ENCODE assay signal across 1 cellular context in the genomic region with DNA sequence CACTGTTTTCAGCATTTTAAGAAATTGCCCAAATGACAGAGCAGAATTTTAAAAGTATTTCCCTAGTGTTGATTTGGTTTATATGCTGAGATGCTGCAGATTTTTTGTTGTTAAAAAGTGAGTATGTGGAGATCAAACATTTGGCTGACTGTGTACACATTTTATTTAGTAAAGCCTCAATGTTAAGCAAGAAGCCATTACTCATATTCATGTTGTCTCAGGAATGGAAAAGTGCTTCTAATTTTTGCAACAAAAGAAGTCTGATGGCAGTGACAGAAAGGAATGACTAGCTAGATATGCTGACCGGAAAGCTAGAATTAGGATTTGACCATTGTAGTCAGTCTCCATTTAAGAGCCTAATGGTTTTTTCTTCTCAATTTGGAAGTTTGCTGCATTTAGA.
TF ChIP-seq lines count a peak whose summit lies in the region.

No MANE protein-coding gene starts in this region.

TF ChIP-seq in GM12878, 131 proteins besides CTCF, POLR2A, EP300 and RAD21:
- TF ChIP-seq CBX3 (IDR thresholded peaks at IDR 0.05; ENCODE audit: borderline replicate concordance, low read depth) (no peak), SIX5 (IDR thresholded peaks at IDR 0.05; ENCODE audit: low read depth, low read length, severe bottlenecking) (no peak), KLF5 (IDR thresholded peaks at IDR 0.05; ENCODE audit: partially characterized antibody) (no peak), FOXK2 (IDR thresholded peaks at IDR 0.05) (no peak), TCF7 (IDR thresholded peaks at IDR 0.05; ENCODE audit: borderline replicate concordance) (no peak), NRF1 (conservative IDR thresholded peaks at IDR 0.05; ENCODE audit: low read depth, low read length) (no peak), MXI1 (IDR thresholded peaks at IDR 0.05; ENCODE audit: low read depth, low read length) (no peak), YBX1 (IDR thresholded peaks at IDR 0.05) (no peak), CHD4 (IDR thresholded peaks at IDR 0.05) (no peak), REST (IDR thresholded peaks at IDR 0.05; ENCODE audit: low read depth, low read length) (no peak), ZNF207 (IDR thresholded peaks at IDR 0.05; ENCODE audit: borderline replicate concordance) (no peak), HDAC6 (IDR thresholded peaks at IDR 0.05; ENCODE audit: unreplicated experiment) (no peak), MYB (IDR thresholded peaks at IDR 0.05; ENCODE audit: borderline replicate concordance, low read depth, low read length) (no peak), USF1 (IDR thresholded peaks at IDR 0.05; ENCODE audit: borderline replicate concordance, extremely low read length, insufficient read depth, low read depth, low read length) (no peak)
- TF ChIP-seq, protein P1, sequence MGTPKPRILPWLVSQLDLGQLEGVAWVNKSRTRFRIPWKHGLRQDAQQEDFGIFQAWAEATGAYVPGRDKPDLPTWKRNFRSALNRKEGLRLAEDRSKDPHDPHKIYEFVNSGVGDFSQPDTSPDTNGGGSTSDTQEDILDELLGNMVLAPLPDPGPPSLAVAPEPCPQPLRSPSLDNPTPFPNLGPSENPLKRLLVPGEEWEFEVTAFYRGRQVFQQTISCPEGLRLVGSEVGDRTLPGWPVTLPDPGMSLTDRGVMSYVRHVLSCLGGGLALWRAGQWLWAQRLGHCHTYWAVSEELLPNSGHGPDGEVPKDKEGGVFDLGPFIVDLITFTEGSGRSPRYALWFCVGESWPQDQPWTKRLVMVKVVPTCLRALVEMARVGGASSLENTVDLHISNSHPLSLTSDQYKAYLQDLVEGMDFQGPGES (IDR thresholded peaks at IDR 0.05): no peak
- TF ChIP-seq, protein P2, sequence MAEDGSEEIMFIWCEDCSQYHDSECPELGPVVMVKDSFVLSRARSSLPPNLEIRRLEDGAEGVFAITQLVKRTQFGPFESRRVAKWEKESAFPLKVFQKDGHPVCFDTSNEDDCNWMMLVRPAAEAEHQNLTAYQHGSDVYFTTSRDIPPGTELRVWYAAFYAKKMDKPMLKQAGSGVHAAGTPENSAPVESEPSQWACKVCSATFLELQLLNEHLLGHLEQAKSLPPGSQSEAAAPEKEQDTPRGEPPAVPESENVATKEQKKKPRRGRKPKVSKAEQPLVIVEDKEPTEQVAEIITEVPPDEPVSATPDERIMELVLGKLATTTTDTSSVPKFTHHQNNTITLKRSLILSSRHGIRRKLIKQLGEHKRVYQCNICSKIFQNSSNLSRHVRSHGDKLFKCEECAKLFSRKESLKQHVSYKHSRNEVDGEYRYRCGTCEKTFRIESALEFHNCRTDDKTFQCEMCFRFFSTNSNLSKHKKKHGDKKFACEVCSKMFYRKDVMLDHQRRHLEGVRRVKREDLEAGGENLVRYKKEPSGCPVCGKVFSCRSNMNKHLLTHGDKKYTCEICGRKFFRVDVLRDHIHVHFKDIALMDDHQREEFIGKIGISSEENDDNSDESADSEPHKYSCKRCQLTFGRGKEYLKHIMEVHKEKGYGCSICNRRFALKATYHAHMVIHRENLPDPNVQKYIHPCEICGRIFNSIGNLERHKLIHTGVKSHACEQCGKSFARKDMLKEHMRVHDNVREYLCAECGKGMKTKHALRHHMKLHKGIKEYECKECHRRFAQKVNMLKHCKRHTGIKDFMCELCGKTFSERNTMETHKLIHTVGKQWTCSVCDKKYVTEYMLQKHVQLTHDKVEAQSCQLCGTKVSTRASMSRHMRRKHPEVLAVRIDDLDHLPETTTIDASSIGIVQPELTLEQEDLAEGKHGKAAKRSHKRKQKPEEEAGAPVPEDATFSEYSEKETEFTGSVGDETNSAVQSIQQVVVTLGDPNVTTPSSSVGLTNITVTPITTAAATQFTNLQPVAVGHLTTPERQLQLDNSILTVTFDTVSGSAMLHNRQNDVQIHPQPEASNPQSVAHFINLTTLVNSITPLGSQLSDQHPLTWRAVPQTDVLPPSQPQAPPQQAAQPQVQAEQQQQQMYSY (CRISPR knock-in tag; IDR thresholded peaks at IDR 0.05): no peak
- TF ChIP-seq, protein P3, sequence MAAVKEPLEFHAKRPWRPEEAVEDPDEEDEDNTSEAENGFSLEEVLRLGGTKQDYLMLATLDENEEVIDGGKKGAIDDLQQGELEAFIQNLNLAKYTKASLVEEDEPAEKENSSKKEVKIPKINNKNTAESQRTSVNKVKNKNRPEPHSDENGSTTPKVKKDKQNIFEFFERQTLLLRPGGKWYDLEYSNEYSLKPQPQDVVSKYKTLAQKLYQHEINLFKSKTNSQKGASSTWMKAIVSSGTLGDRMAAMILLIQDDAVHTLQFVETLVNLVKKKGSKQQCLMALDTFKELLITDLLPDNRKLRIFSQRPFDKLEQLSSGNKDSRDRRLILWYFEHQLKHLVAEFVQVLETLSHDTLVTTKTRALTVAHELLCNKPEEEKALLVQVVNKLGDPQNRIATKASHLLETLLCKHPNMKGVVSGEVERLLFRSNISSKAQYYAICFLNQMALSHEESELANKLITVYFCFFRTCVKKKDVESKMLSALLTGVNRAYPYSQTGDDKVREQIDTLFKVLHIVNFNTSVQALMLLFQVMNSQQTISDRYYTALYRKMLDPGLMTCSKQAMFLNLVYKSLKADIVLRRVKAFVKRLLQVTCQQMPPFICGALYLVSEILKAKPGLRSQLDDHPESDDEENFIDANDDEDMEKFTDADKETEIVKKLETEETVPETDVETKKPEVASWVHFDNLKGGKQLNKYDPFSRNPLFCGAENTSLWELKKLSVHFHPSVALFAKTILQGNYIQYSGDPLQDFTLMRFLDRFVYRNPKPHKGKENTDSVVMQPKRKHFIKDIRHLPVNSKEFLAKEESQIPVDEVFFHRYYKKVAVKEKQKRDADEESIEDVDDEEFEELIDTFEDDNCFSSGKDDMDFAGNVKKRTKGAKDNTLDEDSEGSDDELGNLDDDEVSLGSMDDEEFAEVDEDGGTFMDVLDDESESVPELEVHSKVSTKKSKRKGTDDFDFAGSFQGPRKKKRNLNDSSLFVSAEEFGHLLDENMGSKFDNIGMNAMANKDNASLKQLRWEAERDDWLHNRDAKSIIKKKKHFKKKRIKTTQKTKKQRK (IDR thresholded peaks at IDR 0.05; ENCODE audit: low read depth, low read length): no peak
